ENCODE assay signal across 30 cellular contexts in the genomic region with DNA sequence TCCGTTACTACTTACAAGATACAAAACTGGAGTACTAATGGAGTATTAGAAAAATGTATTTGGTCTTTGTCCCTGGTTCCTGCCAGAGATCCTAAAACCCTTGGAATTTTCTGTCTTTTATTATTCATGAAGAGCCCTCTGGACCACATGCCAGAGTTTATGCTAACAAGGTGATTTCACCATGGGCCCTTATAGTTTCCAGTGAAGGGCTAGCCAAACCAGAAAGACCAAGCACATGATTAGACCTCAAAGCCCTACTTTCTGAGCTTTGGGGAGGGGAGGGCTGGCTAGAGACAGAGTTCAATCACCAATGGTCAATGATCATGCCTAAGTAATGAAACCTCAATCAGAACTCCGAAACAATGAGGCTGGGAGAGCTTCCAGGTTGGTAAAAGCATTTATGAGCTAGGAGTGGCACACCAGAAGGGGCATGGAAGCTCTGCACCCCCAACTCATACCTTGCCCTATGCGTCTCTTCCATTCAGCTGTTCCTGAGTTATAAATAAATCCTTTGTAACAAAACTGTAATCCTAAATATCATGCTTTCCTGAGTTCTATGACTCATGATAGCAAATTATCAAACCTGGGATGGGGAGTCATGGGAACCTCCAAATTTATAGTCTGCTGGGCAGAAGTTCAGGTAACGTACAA. TPM values are rescaled to one million over a fixed set of nuclear protein-coding genes. Genes with fewer than 3 reads are reported as not detected.
DNase-seq lines count a peak whose midpoint lies in the region; ATAC-seq and TF ChIP-seq lines count a peak whose summit lies in the region.
"Had no signal": no experiment of that assay in that cellular context is flagged by ENCODE, and none has a peak within 500 bp of the region (broad histone marks: within the 10 kb centered on the region; RNA-seq: fewer than 3 reads in every experiment).

No MANE protein-coding gene starts in this region.

- no peaks in the 10 kb centered on the region for H3K27me3 ChIP-seq in H7 (ENCODE audit: control insufficient read depth, insufficient read depth, low read length)
- no peaks in the 10 kb centered on the region for H3K27me3 ChIP-seq in left lung
- no peaks in the 10 kb centered on the region for H3K27me3 ChIP-seq in psoas muscle (ENCODE audit: insufficient read depth in 3 of 3, low read length in 2 of 3)
- H3K27me3 ChIP-seq in spleen (replicated peaks in 1 of 7), result no peaks in the 10 kb centered on the region
- no peaks in the 10 kb centered on the region for H3K27me3 ChIP-seq in heart left ventricle
- H3K27me3 ChIP-seq in aorta (ENCODE audit: control insufficient read depth in 1 of 2, insufficient read depth in 2 of 2, low read length in 1 of 2), result no peaks in the 10 kb centered on the region
- H3K27me3 ChIP-seq: body of pancreas, esophagus muscularis mucosa, vagina had no signal

- peak; percentile 80 for ATAC-seq in left lung
- ATAC-seq in psoas muscle, result peak in 3 of 4 donors; percentile 28 to 65 (median 59)
- no peak for ATAC-seq in heart left ventricle
- ATAC-seq in aorta (ENCODE audit: low FRiP score), result no peak
- ATAC-seq: body of pancreas; left cardiac atrium; naive thymus-derived CD8-positive, alpha-beta T cell; Right ventricle myocardium inferior; SK-N-SH treated with all-trans-retinoic acid at 6 μM for 48 hours had no signal

- TF ChIP-seq POLR2A in spleen (IDR thresholded peaks at IDR 0.05) (no peak), heart left ventricle (IDR thresholded peaks at IDR 0.05) (no peak)

- intact Hi-C loops in left lung (cut with DNase I), result no loop called here
- intact Hi-C loops in psoas muscle (cut with DNase I), result no loop called here
- intact Hi-C loops in spleen (cut with DNase I; ENCODE audit: low total_unique reads), result no loop called here
- intact Hi-C loops in heart left ventricle (cut with DNase I), result no loop called here
- intact Hi-C loops in aorta (cut with DNase I), result no loop called here

- TF ChIP-seq CTCF in left lung (IDR thresholded peaks at IDR 0.05) (no peak), psoas muscle (IDR thresholded peaks at IDR 0.05) (no peak), spleen (IDR thresholded peaks at IDR 0.05 in 8 of 11, conservative IDR thresholded peaks at IDR 0.05 in 3 of 11) (no peak), heart left ventricle (IDR thresholded peaks at IDR 0.05) (no peak)

- no peak overlapping the region for H3K27ac ChIP-seq in left lung
- no peak overlapping the region for H3K27ac ChIP-seq in psoas muscle
- H3K27ac ChIP-seq in spleen, result no peak overlapping the region
- H3K27ac ChIP-seq in heart left ventricle, result no peak overlapping the region
- H3K27ac ChIP-seq in aorta (ENCODE audit: low read depth in 1 of 2, low read length in 2 of 2), result no peak overlapping the region
- H3K27ac ChIP-seq: esophagus muscularis mucosa, KMS-11, PC-9, vagina had no signal

- WGBS in psoas muscle, 3 donors, result 75 to 80% (median 80%) methylated on average over 4 of the region's 4 CpGs
- 94 to 100% (median 95%) methylated on average over 4 of the region's 4 CpGs for WGBS in spleen, 5 donors
- WGBS in heart left ventricle, 4 donors, result 83 to 91% (median 87%) methylated on average over 4 of the region's 4 CpGs
- WGBS in aorta, 2 donors, result 80 to 83% methylated on average over 4 of the region's 4 CpGs

- H3K36me3 ChIP-seq in H7 (replicated peaks; ENCODE audit: control insufficient read depth, insufficient read depth, low read length) (no peaks in the 10 kb centered on the region; the same call in 1 of the 2 replicates), left lung (peaks cover 0 to 43% of the 10 kb centered on the region in 2 donors), psoas muscle (ENCODE audit: insufficient read depth in 1 of 2, low read depth in 1 of 2) (peaks cover 0 to 4% of the 10 kb centered on the region in 2 donors), spleen (peaks cover 0 to 61% (median 2%) of the 10 kb centered on the region in 6 donors), heart left ventricle (peaks cover 0 to 61% (median 23%) of the 10 kb centered on the region in 9 donors), aorta (ENCODE audit: control insufficient read depth in 1 of 2, insufficient read depth in 2 of 2, low read length in 1 of 2) (peaks cover 3 to 5% of the 10 kb centered on the region in 2 donors)

- no peaks in the 10 kb centered on the region for H3K9me3 ChIP-seq in left lung
- no peaks in the 10 kb centered on the region for H3K9me3 ChIP-seq in psoas muscle
- H3K9me3 ChIP-seq in spleen, result no peaks in the 10 kb centered on the region
- H3K9me3 ChIP-seq in heart left ventricle, result no peaks in the 10 kb centered on the region
- no peaks in the 10 kb centered on the region for H3K9me3 ChIP-seq in aorta (ENCODE audit: control insufficient read depth, low read length)
- H3K9me3 ChIP-seq: body of pancreas, esophagus muscularis mucosa, vagina had no signal

- H3K4me3 ChIP-seq in H7 (ENCODE audit: insufficient read depth, low read depth, low read length) (no peak overlapping the region), left lung (no peak overlapping the region), psoas muscle (no peak overlapping the region), spleen (no peak overlapping the region), heart left ventricle (no peak overlapping the region), aorta (ENCODE audit: low read length in 2 of 2) (no peak overlapping the region)
- H3K4me3 ChIP-seq: body of pancreas, esophagus muscularis mucosa, PC-9, vagina had no signal

- peaks cover 0 to 43% of the 10 kb centered on the region in 2 donors for H3K4me1 ChIP-seq in left lung
- peaks cover 12% of the 10 kb centered on the region for H3K4me1 ChIP-seq in psoas muscle
- H3K4me1 ChIP-seq in spleen, result no peaks in the 10 kb centered on the region
- peaks cover 0 to 54% (median 14%) of the 10 kb centered on the region in 12 donors for H3K4me1 ChIP-seq in heart left ventricle
- H3K4me1 ChIP-seq in aorta (ENCODE audit: control insufficient read depth in 1 of 2, insufficient read depth in 2 of 2, low read length in 2 of 2), result peaks cover 7 to 18% of the 10 kb centered on the region in 2 donors

- DNase-seq in H7 (peak; percentile 32), astrocyte of the hippocampus (ENCODE audit: low read depth, low spot score) (peak; percentile 71), left lung (no peak), psoas muscle (no peak), spleen (no peak), GM19240 (ENCODE audit: insufficient read length, low spot score) (no peak), heart left ventricle (no peak), aorta (no peak)
- DNase-seq: activated CD4-positive, alpha-beta T cell treated with anti-CD3 and anti-CD28 coated beads, Interleukin-2, amount 50 U/mL, for 48 hours; activated naive CD4-positive, alpha-beta T cell treated with anti-CD3 and anti-CD28 coated beads for 36 hours; AML-193; body of pancreas; Calu3; CD4-positive, CD25-positive, alpha-beta regulatory T cell; DND-41; foreskin fibroblast; GF-D8; left cardiac atrium; MM.1S; naive thymus-derived CD8-positive, alpha-beta T cell; NCI-H2029 treated with DMSO at 0.1 percent for 48 hours; NCI-H526 treated with DMSO at 0.1 percent for 48 hours; occipital lobe; PC-9; stimulated activated naive CD4-positive, alpha-beta T cell treated with Interleukin-2 at 50 U/mL for 16 hours had no signal

RNA-seq across cellular contexts. Expression of a gene that starts 10.4 kb away (rescaled TPM):
- 10.4 and 11.9 TPM in 2 replicates for total RNA-seq in H7 (2014; rRNA removed; shearing (Covaris generic))
- total RNA-seq in left lung, result 10 to 100 TPM; 26.5 to 27.1 TPM
- 10 to 100 TPM in 2 of 4 donors, 1 to 10 TPM in 2; 6.8 to 19.6 (median 11.6) TPM for total RNA-seq in psoas muscle
- polyA plus RNA-seq in psoas muscle, result 1 to 10 TPM; 2.2 to 8.7 (median 8.6) TPM
- 10 to 100 TPM in 4 of 7 donors, 1 to 10 TPM in 3; 6.8 to 13.7 (median 10.1) TPM for total RNA-seq in spleen
- 1 to 10 TPM; 1.0 to 3.0 (median 1.3) TPM for polyA plus RNA-seq in spleen
- total RNA-seq in heart left ventricle, result 10 to 100 TPM in 7 of 9 donors, 1 to 10 TPM in 2; 8.3 to 21.4 (median 11.0) TPM
- polyA plus RNA-seq in heart left ventricle, result 10 to 100 TPM in 1 of 2 donors, 1 to 10 TPM in 1; 2.6 to 13.4 TPM
- total RNA-seq in aorta, result 10 to 100 TPM; 29.5 to 54.5 TPM
- 1 to 10 TPM; 3.9 to 4.1 TPM for polyA plus RNA-seq in aorta

RNA-seq across cellular contexts. Expression of a gene that starts 10.8 kb away (rescaled TPM):
- 29.8 and 42.4 TPM in 2 replicates for total RNA-seq in H7 (2014; rRNA removed; shearing (Covaris generic))
- total RNA-seq in left lung, result 10 to 100 TPM; 28.0 to 28.7 TPM
- 10 to 100 TPM; 27.2 to 47.9 (median 32.7) TPM for total RNA-seq in psoas muscle
- 10 to 100 TPM; 33.6 to 54.0 (median 53.8) TPM for polyA plus RNA-seq in psoas muscle
- 10 to 100 TPM; 15.3 to 25.4 (median 22.8) TPM for total RNA-seq in spleen
- polyA plus RNA-seq in spleen, result 10 to 100 TPM; 35.8 to 47.2 (median 39.4) TPM
- 100 to 1,000 TPM in 2 of 9 donors, 10 to 100 TPM in 7; 40.2 to 124 (median 54.6) TPM for total RNA-seq in heart left ventricle
- polyA plus RNA-seq in heart left ventricle, result 10 to 100 TPM; 65.5 to 73.0 TPM
- 10 to 100 TPM; 18.1 to 24.3 TPM for total RNA-seq in aorta
- polyA plus RNA-seq in aorta, result 10 to 100 TPM; 27.3 to 44.2 TPM

Comparison
In these comparisons a context has a peak if more than half of its experiments do, and no peak if none do; other contexts are left out.
1. DNase-seq: peak in H7 (single experiment) and astrocyte of the hippocampus (single experiment); none in left lung (0 of 2), psoas muscle (0 of 2), spleen (single experiment), GM19240 (single experiment), heart left ventricle (0 of 5) and aorta (0 of 2).
2. ATAC-seq: peak in left lung (single experiment) and psoas muscle (3 of 4); none in heart left ventricle (0 of 4) and aorta (single experiment).